In the genomic region with DNA sequence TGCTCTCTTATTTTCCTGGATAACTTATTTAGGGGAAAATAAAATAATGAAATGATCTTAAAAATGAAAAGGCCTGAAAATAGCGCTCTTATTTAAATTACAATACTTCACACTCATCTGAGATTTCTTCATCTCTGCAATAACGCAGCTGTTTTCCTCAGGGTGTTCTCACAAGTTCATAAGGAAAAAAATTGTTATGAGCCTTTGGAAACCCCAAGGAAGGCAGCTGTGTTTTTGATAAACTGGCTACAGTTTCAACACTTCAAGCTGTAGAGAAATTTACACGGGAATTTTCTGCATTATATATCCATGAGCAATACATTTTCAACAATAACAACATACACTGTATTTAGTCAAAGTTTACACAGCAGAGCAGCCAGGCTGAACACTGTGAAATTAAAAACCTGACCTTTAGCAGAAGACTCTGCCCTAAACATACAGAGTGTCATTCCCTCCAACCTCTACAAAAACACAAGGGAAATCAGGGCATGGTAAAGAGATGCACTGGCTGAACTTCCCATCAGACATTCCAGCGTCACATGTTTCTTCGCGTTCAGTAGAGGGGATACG, we compare ENCODE assay signal across 15 cellular contexts.
"Had no signal": no experiment of that assay in that cellular context is flagged by ENCODE, and none has a peak within 500 bp of the region (broad histone marks: within the 10 kb centered on the region; RNA-seq: fewer than 3 reads in every experiment).

No MANE protein-coding gene starts in this region.

- DNase-seq: activated CD4-positive, alpha-beta T cell treated with anti-CD3 and anti-CD28 coated beads for 4 hours; activated CD8-positive, alpha-beta T cell treated with anti-CD3 and anti-CD28 coated beads for 36 hours; activated effector memory CD4-positive, alpha-beta T cell treated with Interleukin-2 at 50 U/mL for 16 hours; activated naive CD4-positive, alpha-beta T cell treated with anti-CD3 and anti-CD28 coated beads, Interleukin-2, amount 50 U/mL, for 16 hours; activated T-cell treated with anti-CD3 and anti-CD28 coated beads, Interleukin-2, amount 50 U/mL, for 4 hours; adrenal gland; erythroblast; gastrocnemius medialis; heart left ventricle; immature natural killer cell; left lung; occipital lobe; right lobe of liver; stimulated activated CD4-positive, alpha-beta T cell treated with anti-CD3 and anti-CD28 coated beads, Interleukin-2, amount 100 ng/mL, for 24 hours had no signal

- H3K27me3 ChIP-seq: adrenal gland, cardiac muscle cell, heart left ventricle, right lobe of liver had no signal

- H3K4me3 ChIP-seq: adrenal gland, cardiac muscle cell, gastrocnemius medialis, heart left ventricle, left lung, right lobe of liver had no signal

- H3K4me1 ChIP-seq: adrenal gland, gastrocnemius medialis, heart left ventricle, left lung, right lobe of liver had no signal

- H3K36me3 ChIP-seq: adrenal gland, cardiac muscle cell, gastrocnemius medialis, heart left ventricle, left lung, right lobe of liver had no signal

- H3K9me3 ChIP-seq: adrenal gland, gastrocnemius medialis, heart left ventricle, left lung, right lobe of liver had no signal
